Comparison of ENCODE assay signal across 8 cellular contexts in genomic region chr6:31580807-31581437, GRCh38. TPM values are rescaled to one million over a fixed set of nuclear protein-coding genes. Genes with fewer than 3 reads are reported as not detected.
DNase-seq lines count a peak whose midpoint lies in the region; ATAC-seq and TF ChIP-seq lines count a peak whose summit lies in the region.

No MANE protein-coding gene starts in this region.

- DNase-seq in HCEC 1CT (peak; percentile 71), NCI-H1105 (lab: John Stamatoyannopoulos, UW) (peak; percentile 73), T-helper 17 cell (peak; percentile 80 to 91 (median 89)), ascending aorta (ENCODE audit: low spot score in 2 of 2) (peak in 1 of 2 donors; percentile 93), hippocampal formation (lab: John Stamatoyannopoulos, UW) (peak; percentile 64 to 81), retinal pigment epithelial cell (ENCODE audit: low read depth) (no peak)

- H3K9ac ChIP-seq in ES-I3 (ENCODE audit: low read depth, low read length) = peak overlapping the region; percentile 71

- intact Hi-C loops in ascending aorta (cut with DNase I) = loop anchor here (1.0 to 2.0 kb wide), 3 partner anchors 17 to 40 kb away; partner anchors contain the start of genes ATP6V1G2 and PRRC2A

- peak overlapping the region; percentile 58 to 75 for H3K27ac ChIP-seq in ascending aorta

- peak overlapping the region; percentile 99 for H3K27ac Mint-ChIP-seq in T-helper 17 cell

- no peaks in the 10 kb centered on the region for H3K27me3 Mint-ChIP-seq in T-helper 17 cell

- no peaks in the 10 kb centered on the region for H3K36me3 ChIP-seq in ES-I3 (ENCODE audit: insufficient read depth, low read length)
- H3K36me3 ChIP-seq in ascending aorta = no peaks in the 10 kb centered on the region

- peaks cover 53% of the 10 kb centered on the region for H3K4me1 Mint-ChIP-seq in T-helper 17 cell

- peaks cover 28% of the 10 kb centered on the region for H3K4me1 ChIP-seq in ES-I3 (ENCODE audit: insufficient read depth, low read length)
- H3K4me1 ChIP-seq in ascending aorta = peaks cover 0 to 12% of the 10 kb centered on the region in 2 donors

- no peaks in the 10 kb centered on the region for H3K27me3 ChIP-seq in ascending aorta

- peak overlapping the region; percentile 100 for H3K4me3 Mint-ChIP-seq in T-helper 17 cell

- ATAC-seq in T-helper 17 cell (peak; percentile 69), HG02938 (IDR thresholded peaks at IDR 0.05; ENCODE audit: unreplicated experiment) (no peak)

- H3K4me3 ChIP-seq in ascending aorta (peak overlapping the region; percentile 69 to 86), retinal pigment epithelial cell (ENCODE audit: low read length) (peak overlapping the region; percentile 64)

- peaks cover 24% of the 10 kb centered on the region for H3K36me3 Mint-ChIP-seq in T-helper 17 cell (ENCODE audit: low read depth)

- H3K9me3 ChIP-seq in ES-I3 (ENCODE audit: control insufficient read depth, insufficient read depth, low read length) (no peaks in the 10 kb centered on the region), T-helper 17 cell (ENCODE audit: control insufficient read depth, low read length, poor library complexity, severe bottlenecking) (no peaks in the 10 kb centered on the region), ascending aorta (no peaks in the 10 kb centered on the region)

- TF ChIP-seq CTCF in ascending aorta (IDR thresholded peaks at IDR 0.05) (peak; percentile 96 to 99 (median 96)), retinal pigment epithelial cell (conservative IDR thresholded peaks at IDR 0.05; ENCODE audit: low read depth, low read length) (peak; percentile 88)

RNA-seq across cellular contexts. Expression of gene LTB, which starts 1.3 kb away (rescaled TPM):
- total RNA-seq in T-helper 17 cell (100 to 1,000 TPM; 791 to 891 TPM), ascending aorta (not detected)

RNA-seq across cellular contexts. Expression of gene LST1, which starts 5.2 kb away (rescaled TPM):
- total RNA-seq in T-helper 17 cell (10 to 100 TPM; 30.6 to 42.6 TPM), ascending aorta (21.4 TPM)

RNA-seq across cellular contexts. Expression of gene TNF, which starts 5.6 kb away (rescaled TPM):
- total RNA-seq in T-helper 17 cell = 10 to 100 TPM; 28.9 to 33.6 TPM
- 11.5 TPM for total RNA-seq in ascending aorta

RNA-seq across cellular contexts. Expression of gene LTA, which starts 8.8 kb away (rescaled TPM):
- total RNA-seq in T-helper 17 cell (10 to 100 TPM; 19.9 to 26.0 TPM), ascending aorta (not detected)

RNA-seq across cellular contexts. Expression of gene NCR3, which starts 11.9 kb away (rescaled TPM):
- total RNA-seq in T-helper 17 cell = 1 to 10 TPM; 5.7 to 8.2 TPM
- total RNA-seq in ascending aorta = not detected

Comparison
In these comparisons a context has a peak if more than half of its experiments do, and no peak if none do; other contexts are left out.
1. RNA of gene LTB, which starts 1.3 kb away (total RNA-seq): 791 to 891 TPM in T-helper 17 cell; not detected in ascending aorta (single experiment); every median in the first group is over 100 times any median in the second.